In the genomic region with DNA sequence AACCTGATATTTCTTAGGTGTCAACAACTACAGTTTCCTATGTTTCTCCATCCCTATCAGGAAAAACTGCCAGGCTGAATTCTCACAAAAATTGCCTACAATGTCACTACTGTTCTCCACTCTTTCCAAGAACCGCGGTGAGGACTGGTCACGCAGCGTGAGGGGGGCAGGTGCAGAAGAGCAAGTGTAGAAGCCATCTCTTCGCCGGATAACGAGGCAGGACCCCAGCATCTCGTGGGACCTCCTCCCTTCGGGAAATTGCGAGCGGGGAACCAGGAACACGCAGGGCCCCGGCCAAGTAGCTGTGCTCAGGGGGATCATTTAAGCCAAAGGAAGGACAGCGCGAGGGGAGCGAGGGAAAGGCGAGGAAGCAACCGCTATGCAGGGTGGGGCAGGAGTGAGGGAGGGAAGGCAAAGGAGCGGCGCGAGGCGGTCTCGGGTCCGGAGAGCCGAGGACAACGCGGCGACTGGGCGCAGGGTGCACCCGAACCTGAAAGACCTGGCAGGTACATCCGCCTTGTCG, we compare ENCODE assay signal across 8 cellular contexts. TPM values are rescaled to one million over a fixed set of nuclear protein-coding genes. Genes with fewer than 3 reads are reported as not detected.
A peak's percentile ranks its signal among the peaks of the same experiment; 100 is the strongest.
DNase-seq lines count a peak whose midpoint lies in the region; ATAC-seq lines count a peak whose summit lies in the region.

No MANE protein-coding gene starts in this region.

- peak overlapping the region; percentile 80 for H3K4me3 ChIP-seq in SJCRH30
- H3K4me3 ChIP-seq in muscle layer of colon (ENCODE audit: low read depth in 1 of 2, low read length in 2 of 2) = peak overlapping the region; percentile 87 to 91

- H3K9me3 ChIP-seq in SJCRH30 (replicated peaks) (no peaks in the 10 kb centered on the region), muscle layer of colon (ENCODE audit: low read length) (no peaks in the 10 kb centered on the region)

- DNase-seq in AG20443 (ENCODE audit: low spot score) = peak; percentile 59
- DNase-seq in SJCRH30 = peak; percentile 43 to 51
- DNase-seq in effector memory CD8-positive, alpha-beta T cell = peak in 1 of 3 experiments; percentile 28
- no peak for DNase-seq in NCI-H526 treated with DMSO at 0.1 percent for 48 hours (lab: John Stamatoyannopoulos, UW)
- DNase-seq in kidney tubule cell (ENCODE audit: low spot score) = no peak

- H3K9ac ChIP-seq in muscle layer of colon (ENCODE audit: low read length) = peak overlapping the region; percentile 81

- peak; percentile 11 for ATAC-seq in GM18861 (IDR thresholded peaks at IDR 0.05; ENCODE audit: unreplicated experiment)
- ATAC-seq in HG03064 (IDR thresholded peaks at IDR 0.05; ENCODE audit: low read depth, unreplicated experiment) = peak; percentile 28
- ATAC-seq in effector memory CD8-positive, alpha-beta T cell (replicated peaks) = peak; percentile 6

- no peaks in the 10 kb centered on the region for H3K9me3 Mint-ChIP-seq in effector memory CD8-positive, alpha-beta T cell

- H3K4me1 Mint-ChIP-seq in effector memory CD8-positive, alpha-beta T cell (ENCODE audit: low read depth in 2 of 2) = peaks cover 60 to 61% of the 10 kb centered on the region in 2 donors

- H3K4me1 ChIP-seq in SJCRH30 (peaks cover 20% of the 10 kb centered on the region), muscle layer of colon (ENCODE audit: insufficient read depth, low read length) (peaks cover 53% of the 10 kb centered on the region)

- no peaks in the 10 kb centered on the region for H3K27me3 ChIP-seq in SJCRH30
- H3K27me3 ChIP-seq in muscle layer of colon (ENCODE audit: control insufficient read depth in 1 of 2, insufficient read depth in 2 of 2, low read length in 2 of 2) = no peaks in the 10 kb centered on the region

- H3K36me3 Mint-ChIP-seq in effector memory CD8-positive, alpha-beta T cell (ENCODE audit: insufficient read depth) = peaks cover 34% of the 10 kb centered on the region

- H3K36me3 ChIP-seq in SJCRH30 (no peaks in the 10 kb centered on the region), muscle layer of colon (ENCODE audit: insufficient read depth, low read length) (no peaks in the 10 kb centered on the region)

- H3K27me3 Mint-ChIP-seq in effector memory CD8-positive, alpha-beta T cell = no peaks in the 10 kb centered on the region

- peak overlapping the region; percentile 97 to 99 for H3K27ac Mint-ChIP-seq in effector memory CD8-positive, alpha-beta T cell

- H3K27ac ChIP-seq in SJCRH30 (peak overlapping the region; percentile 56; the same call in 1 of the 2 replicates), muscle layer of colon (ENCODE audit: low read depth, low read length) (peak overlapping the region; percentile 84)

- peak overlapping the region; percentile 93 to 99 for H3K4me3 Mint-ChIP-seq in effector memory CD8-positive, alpha-beta T cell

RNA-seq across cellular contexts. Expression of a gene that starts 0.6 kb away (rescaled TPM):
- total RNA-seq in SJCRH30 (2014; rRNA removed; shearing (Covaris generic)) = 103 and 107 TPM in 2 replicates

RNA-seq across cellular contexts. Expression of a gene that starts 42.9 kb away (rescaled TPM):
- total RNA-seq in SJCRH30 (2014; rRNA removed; shearing (Covaris generic)) = not detected in 2 replicates

Comparison
In these comparisons a context has a peak if more than half of its experiments do, and no peak if none do; other contexts are left out.
1. DNase-seq: peak in AG20443 (single experiment) and SJCRH30 (2 of 2); none in NCI-H526 treated with DMSO at 0.1 percent for 48 hours (single experiment) and kidney tubule cell (single experiment).
2. Peak in every context shown above with its lines, with median percentiles within 50 percentile points of each other: ATAC-seq.